ENCODE assay signal across 8 cellular contexts in genomic region chr9:97220396-97220795, GRCh38.
DNase-seq lines count a peak whose midpoint lies in the region; ATAC-seq and TF ChIP-seq lines count a peak whose summit lies in the region.
"Not testable (repeated sequence)": the region's sequence is repeated elsewhere in the genome, so short reads cannot be mapped to it uniquely, and the experiment has no call there.

No MANE protein-coding gene starts in this region.

- H3K9me3 Mint-ChIP-seq in WTC11; activated naive CD4-positive, alpha-beta T cell treated with anti-CD3 and anti-CD28 coated beads, Interleukin-2, amount 50 U/mL, for 24 hours; endodermal cell; naive thymus-derived CD8-positive, alpha-beta T cell; neural progenitor cell: not testable (repeated sequence)

- peaks cover 14% of the 10 kb centered on the region for H3F3A ChIP-seq in neural progenitor cell (ENCODE audit: low read depth)

- H3K27ac ChIP-seq in HUES6 (ENCODE audit: low read depth, low read length) (peak overlapping the region; percentile 98), iPS-18a (ENCODE audit: low read length) (peak overlapping the region; percentile 81)
- not testable (repeated sequence) for H3K27ac ChIP-seq in endodermal cell (ENCODE audit: low read depth, low read length); neural progenitor cell

- CTCF ChIA-PET in WTC11 (lab: Charles Lee): interaction anchor here (1.0 kb wide), 1 partner anchor 378 kb away, joined by 3 read pairs; no protein-coding TSS in a partner anchor

- H3K27ac Mint-ChIP-seq in WTC11 (peak overlapping the region; percentile 99), endodermal cell (peak overlapping the region; percentile 81)
- H3K27ac Mint-ChIP-seq in activated naive CD4-positive, alpha-beta T cell treated with anti-CD3 and anti-CD28 coated beads, Interleukin-2, amount 50 U/mL, for 24 hours; neural progenitor cell: not testable (repeated sequence)
- peak overlapping the region in 1 of 10 donors; percentile 29 for H3K27ac Mint-ChIP-seq in naive thymus-derived CD8-positive, alpha-beta T cell

- H3K79me2 ChIP-seq in neural progenitor cell (ENCODE audit: low read depth): peaks cover 15% of the 10 kb centered on the region

- TF ChIP-seq CTCF in WTC11 (IDR thresholded peaks at IDR 0.05); endodermal cell (conservative IDR thresholded peaks at IDR 0.05); neural progenitor cell (IDR thresholded peaks at IDR 0.05): not testable (repeated sequence)

- H3K36me3 ChIP-seq in ES-I3 (ENCODE audit: insufficient read depth, low read length); HUES6 (ENCODE audit: control insufficient read depth, insufficient read depth, low read length); endodermal cell (ENCODE audit: control insufficient read depth, insufficient read depth, low read length); iPS-18a (ENCODE audit: control insufficient read depth, low read depth, low read length); neural progenitor cell: not testable (repeated sequence)

- not testable (repeated sequence) for H4K20me1 ChIP-seq in neural progenitor cell (ENCODE audit: low read depth)

- peaks cover 21% of the 10 kb centered on the region; the same call in 1 of the 2 replicates for H3K27me3 ChIP-seq in HUES6 (ENCODE audit: control insufficient read depth, insufficient read depth, low read length)
- H3K27me3 ChIP-seq in endodermal cell (ENCODE audit: control insufficient read depth, insufficient read depth, low read length, poor library complexity, severe bottlenecking): peaks cover 28% of the 10 kb centered on the region
- H3K27me3 ChIP-seq in iPS-18a (ENCODE audit: control insufficient read depth, insufficient read depth, low read length): peaks cover 24% of the 10 kb centered on the region
- peaks cover 62% of the 10 kb centered on the region for H3K27me3 ChIP-seq in neural progenitor cell

- H3K4me3 Mint-ChIP-seq in WTC11: peak overlapping the region; percentile 86
- peak overlapping the region; percentile 58 for H3K4me3 Mint-ChIP-seq in activated naive CD4-positive, alpha-beta T cell treated with anti-CD3 and anti-CD28 coated beads, Interleukin-2, amount 50 U/mL, for 24 hours
- H3K4me3 Mint-ChIP-seq in endodermal cell: peak overlapping the region; percentile 82
- peak overlapping the region in 7 of 10 donors; percentile 22 to 97 (median 52) for H3K4me3 Mint-ChIP-seq in naive thymus-derived CD8-positive, alpha-beta T cell
- H3K4me3 Mint-ChIP-seq in neural progenitor cell: peak overlapping the region; percentile 88

- peak; percentile 10 for ATAC-seq in WTC11
- not testable (repeated sequence) for ATAC-seq in naive thymus-derived CD8-positive, alpha-beta T cell

- peaks cover 48% of the 10 kb centered on the region for H3K4me1 Mint-ChIP-seq in WTC11
- not testable (repeated sequence) for H3K4me1 Mint-ChIP-seq in activated naive CD4-positive, alpha-beta T cell treated with anti-CD3 and anti-CD28 coated beads, Interleukin-2, amount 50 U/mL, for 24 hours; neural progenitor cell
- peaks cover 35% of the 10 kb centered on the region for H3K4me1 Mint-ChIP-seq in endodermal cell
- peaks cover 5 to 11% (median 9%) of the 10 kb centered on the region in 4 donors for H3K4me1 Mint-ChIP-seq in naive thymus-derived CD8-positive, alpha-beta T cell

- DNase-seq in WTC11 (ENCODE audit: low spot score); endodermal cell; naive thymus-derived CD8-positive, alpha-beta T cell; neural progenitor cell (ENCODE audit: low spot score): not testable (repeated sequence)

- H3K9ac ChIP-seq in ES-I3 (ENCODE audit: low read depth, low read length): peak overlapping the region; percentile 64
- peak overlapping the region; percentile 98 for H3K9ac ChIP-seq in HUES6 (ENCODE audit: low read length)
- H3K9ac ChIP-seq in endodermal cell (ENCODE audit: extremely low read depth, low read length, poor library complexity, severe bottlenecking); neural progenitor cell: not testable (repeated sequence)
- peak overlapping the region; percentile 87 for H3K9ac ChIP-seq in iPS-18a (ENCODE audit: low read length)

- POLR2A ChIA-PET in WTC11 (lab: Charles Lee): interaction anchor here (1.6 to 3.3 kb wide), 2 partner anchors 18 to 181 kb away, joined by 5 to 56 read pairs; partner anchors contain the start of gene CTSV
- POLR2A ChIA-PET in naive thymus-derived CD8-positive, alpha-beta T cell (lab: Charles Lee): interaction anchor here (2.5 kb wide), 1 partner anchor 17 kb away, joined by 11 read pairs; no protein-coding TSS in a partner anchor

- not testable (repeated sequence) for H3K4me1 ChIP-seq in ES-I3 (ENCODE audit: insufficient read depth, low read length); HUES6 (ENCODE audit: control insufficient read depth, insufficient read depth, low read length); endodermal cell (ENCODE audit: control insufficient read depth, insufficient read depth, low read length); iPS-18a (ENCODE audit: control insufficient read depth, low read depth, low read length); neural progenitor cell

- 14 to 35% methylated on average over 1 to 2 of the region's 3 CpGs for WGBS in endodermal cell (ENCODE audit: insufficient coverage in 1 of 2, insufficient read length in 1 of 2), 2 experiments

- H2AFZ ChIP-seq in neural progenitor cell (replicated peaks): not testable (repeated sequence)

- not testable (repeated sequence) for H3K9me3 ChIP-seq in ES-I3 (ENCODE audit: control insufficient read depth, insufficient read depth, low read length); HUES6 (ENCODE audit: control insufficient read depth, insufficient read depth, low read depth, low read length); endodermal cell (ENCODE audit: control insufficient read depth, low read length); iPS-18a (ENCODE audit: control insufficient read depth, low read depth, low read length); neural progenitor cell (ENCODE audit: low read depth)

- H3K36me3 Mint-ChIP-seq in WTC11: peaks cover 52% of the 10 kb centered on the region
- not testable (repeated sequence) for H3K36me3 Mint-ChIP-seq in activated naive CD4-positive, alpha-beta T cell treated with anti-CD3 and anti-CD28 coated beads, Interleukin-2, amount 50 U/mL, for 24 hours; endodermal cell (ENCODE audit: low read depth); naive thymus-derived CD8-positive, alpha-beta T cell; neural progenitor cell

- not testable (repeated sequence) for H3K4me2 ChIP-seq in neural progenitor cell

- peak overlapping the region; percentile 91 for H3K4me3 ChIP-seq in HUES6 (ENCODE audit: low read depth, low read length)
- peak overlapping the region; percentile 80 for H3K4me3 ChIP-seq in endodermal cell (ENCODE audit: low read length)
- H3K4me3 ChIP-seq in iPS-18a (ENCODE audit: low read length): peak overlapping the region; percentile 76
- not testable (repeated sequence) for H3K4me3 ChIP-seq in neural progenitor cell

- H3K27me3 Mint-ChIP-seq in WTC11 (ENCODE audit: low read depth); endodermal cell (ENCODE audit: insufficient read depth): not testable (repeated sequence)
- peaks cover 31% of the 10 kb centered on the region for H3K27me3 Mint-ChIP-seq in activated naive CD4-positive, alpha-beta T cell treated with anti-CD3 and anti-CD28 coated beads, Interleukin-2, amount 50 U/mL, for 24 hours
- H3K27me3 Mint-ChIP-seq in naive thymus-derived CD8-positive, alpha-beta T cell: peaks cover 32 to 86% (median 42%) of the 10 kb centered on the region in 5 donors
- H3K27me3 Mint-ChIP-seq in neural progenitor cell (ENCODE audit: insufficient read depth, low read depth): peaks cover 39% of the 10 kb centered on the region
